1 cellular context compared by ENCODE assay signal in genomic region chr6:28353981-28354676, GRCh38.
TF ChIP-seq lines count a peak whose summit lies in the region.

No MANE protein-coding gene starts in this region.

TF ChIP-seq in K562, 482 proteins besides CTCF, POLR2A, EP300 and RAD21 (continued from another document and continues in another):
- TF ChIP-seq ZNF512 (tag; IDR thresholded peaks at IDR 0.05) (no peak), MAFK (IDR thresholded peaks at IDR 0.05; ENCODE audit: low read length) (peak; percentile 95), SNAPC5 (CRISPR knock-in tag; IDR thresholded peaks at IDR 0.05) (peak; percentile 71), SRF (CRISPR knock-in tag; IDR thresholded peaks at IDR 0.05) (peak in 1 of 2 experiments; percentile 81; a peak in 2 of 4 replicates), KDM5B (IDR thresholded peaks at IDR 0.05; ENCODE audit: insufficient replicate concordance, low read depth, low read length) (peak; percentile 30), HCFC1 (IDR thresholded peaks at IDR 0.05; ENCODE audit: low read depth, low read length) (peak; percentile 20; the same call in 1 of the 2 replicates), ERF (CRISPR knock-in tag; IDR thresholded peaks at IDR 0.05) (peak; percentile 98), ZNF239 (CRISPR knock-in tag; IDR thresholded peaks at IDR 0.05) (peak; percentile 94), SMAD1 (IDR thresholded peaks at IDR 0.05; ENCODE audit: low read depth, low read length, partially characterized antibody) (peak; percentile 89), USF1 (CRISPR knock-in tag; IDR thresholded peaks at IDR 0.05) (no peak), ZFPM2 (CRISPR knock-in tag; IDR thresholded peaks at IDR 0.05) (peak; percentile 92), SMAD3 (CRISPR knock-in tag; conservative IDR thresholded peaks at IDR 0.05) (peak; percentile 99), NFE2L1 (tag; IDR thresholded peaks at IDR 0.05; ENCODE audit: borderline replicate concordance, low read depth) (peak; percentile 98), RBM15 (IDR thresholded peaks at IDR 0.05; ENCODE audit: insufficient read depth, low read length) (no peak), E2F3 (CRISPR knock-in tag; IDR thresholded peaks at IDR 0.05) (peak; percentile 97), ZNF507 (tag; conservative IDR thresholded peaks at IDR 0.05) (peak; percentile 64), CHAMP1 (IDR thresholded peaks at IDR 0.05) (peak; percentile 64; the same call in 1 of the 2 replicates), ZNF79 (CRISPR knock-in tag; IDR thresholded peaks at IDR 0.05; ENCODE audit: low read depth) (peak; percentile 98), MLLT1 (IDR thresholded peaks at IDR 0.05) (peak in 1 of 2 experiments; percentile 77; a peak in 2 of 4 replicates), THRB (CRISPR knock-in tag; conservative IDR thresholded peaks at IDR 0.05) (peak; percentile 98), HDAC2 (IDR thresholded peaks at IDR 0.05) (peak; percentile 75), ZNF764 (CRISPR knock-in tag; IDR thresholded peaks at IDR 0.05; ENCODE audit: low read depth) (no peak), ZNF282 (CRISPR knock-in tag; IDR thresholded peaks at IDR 0.05) (no peak), ZNF212 (CRISPR knock-in tag; IDR thresholded peaks at IDR 0.05) (peak; percentile 92), DIDO1 (tag; IDR thresholded peaks at IDR 0.05; ENCODE audit: low read depth) (peak; percentile 93), ESRRA (IDR thresholded peaks at IDR 0.05; ENCODE audit: borderline replicate concordance, low read depth) (no peak), GABPB2 (CRISPR knock-in tag; conservative IDR thresholded peaks at IDR 0.05) (no peak; the same call in 1 of the 2 replicates), GATA2 (CRISPR knock-in tag; IDR thresholded peaks at IDR 0.05) (no peak), FOSL1 (tag; conservative IDR thresholded peaks at IDR 0.05) (peak; percentile 66), CREB5 (CRISPR knock-in tag; IDR thresholded peaks at IDR 0.05) (peak; percentile 95), ZBTB12 (CRISPR knock-in tag; IDR thresholded peaks at IDR 0.05) (peak; percentile 83), MGA (IDR thresholded peaks at IDR 0.05) (peak; percentile 48), MECOM (CRISPR knock-in tag; IDR thresholded peaks at IDR 0.05) (peak; percentile 93), NR2F6 (CRISPR knock-in tag; IDR thresholded peaks at IDR 0.05) (peak; percentile 94; the same call in 1 of the 2 replicates), NR0B1 (IDR thresholded peaks at IDR 0.05; ENCODE audit: partially characterized antibody) (no peak), ZNF57 (CRISPR knock-in tag; IDR thresholded peaks at IDR 0.05) (peak; percentile 86)
